In the genomic region with DNA sequence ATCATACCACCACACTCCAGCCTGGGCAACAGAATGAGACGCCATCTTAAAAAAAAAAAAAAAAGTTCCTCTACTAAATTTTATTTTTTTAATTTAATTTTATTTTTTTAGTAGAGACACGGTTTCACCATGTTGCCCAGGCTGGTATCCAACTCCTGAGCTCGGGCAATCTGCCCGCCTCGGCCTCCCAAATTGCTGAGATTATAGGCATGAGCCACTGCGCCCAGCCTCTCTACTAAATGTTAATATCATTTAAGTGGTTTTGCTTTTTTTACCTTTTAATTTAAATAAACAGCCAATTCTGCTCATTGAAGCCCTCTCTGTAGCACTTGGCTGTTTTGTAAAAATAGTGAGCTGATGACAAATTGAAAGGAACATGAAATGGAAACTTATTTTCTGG, we compare ENCODE assay signal across 15 cellular contexts. TPM values are rescaled to one million over a fixed set of nuclear protein-coding genes. Genes with fewer than 3 reads are reported as not detected.
DNase-seq lines count a peak whose midpoint lies in the region; ATAC-seq and TF ChIP-seq lines count a peak whose summit lies in the region.
"Had no signal": no experiment of that assay in that cellular context is flagged by ENCODE, and none has a peak within 500 bp of the region (broad histone marks: within the 10 kb centered on the region; RNA-seq: fewer than 3 reads in every experiment).

No MANE protein-coding gene starts in this region.

- H2BK120ac ChIP-seq in IMR-90 (ENCODE audit: low read depth, low read length) = no peak overlapping the region

- no peaks in the 10 kb centered on the region for H3K9me3 ChIP-seq in IMR-90 (ENCODE audit: control insufficient read depth, insufficient read depth, low read length)
- no peaks in the 10 kb centered on the region for H3K9me3 ChIP-seq in sigmoid colon
- H3K9me3 ChIP-seq: upper lobe of right lung had no signal

- H3K23ac ChIP-seq in IMR-90 (ENCODE audit: low read depth, low read length) = no peak overlapping the region

- no peak overlapping the region for H3K18ac ChIP-seq in IMR-90 (ENCODE audit: low read depth, low read length)

- H4K8ac ChIP-seq in IMR-90 (ENCODE audit: low read depth in 2 of 2, low read length in 2 of 2) = no peak overlapping the region

- POLR2A ChIA-PET in IMR-90 (lab: Charles Lee; ENCODE audit: unreplicated experiment) = interaction anchor here (0.6 to 0.8 kb wide), 2 partner anchors 11 to 167 kb away, joined by 6 to 10 read pairs; a partner anchor contains a TSS

- no TSS peak for BruUV-seq in IMR-90 (replicated peaks; lab: Mats Ljungman, UMichigan)

- H3K4me1 ChIP-seq in ACC112 (ENCODE audit: control insufficient read depth, insufficient read depth, low read length, unreplicated experiment) (no peaks in the 10 kb centered on the region), IMR-90 (ENCODE audit: control insufficient read depth, insufficient read depth, low read length) (no peaks in the 10 kb centered on the region), sigmoid colon (peaks cover 0 to 19% (median 13%) of the 10 kb centered on the region in 4 donors)

- no peak for TF ChIP-seq POLR2A in IMR-90 (IDR thresholded peaks at IDR 0.05; ENCODE audit: low read depth, low read length)
- no peak for TF ChIP-seq POLR2A in sigmoid colon (IDR thresholded peaks at IDR 0.05)

- H2AFZ ChIP-seq in ACC112 (ENCODE audit: low read length, unreplicated experiment) (no peak overlapping the region), IMR-90 (replicated peaks; ENCODE audit: low read length, poor library complexity) (peak overlapping the region; percentile 89)

- H3K9ac ChIP-seq in IMR-90 (ENCODE audit: low read depth, low read length) = no peak overlapping the region

- CTCF ChIA-PET in IMR-90 (lab: Yijun Ruan, JAX) = interaction anchor here (0.6 to 2.9 kb wide), 11 partner anchors 19 to 753 kb away, joined by 3 to 20 read pairs (median 3); no protein-coding TSS in a partner anchor

- H3K79me2 ChIP-seq in ACC112 (ENCODE audit: control insufficient read depth, insufficient read depth, low read length, unreplicated experiment) = no peaks in the 10 kb centered on the region

- H3K4me3 ChIP-seq in ACC112 (ENCODE audit: low read depth, low read length) (peak overlapping the region; percentile 44; the same call in 1 of the 2 replicates), IMR-90 (ENCODE audit: insufficient read depth, low read depth, low read length) (no peak overlapping the region), coronary artery (peak overlapping the region; percentile 61), sigmoid colon (no peak overlapping the region)
- H3K4me3 ChIP-seq: upper lobe of right lung had no signal

- H2AK5ac ChIP-seq in IMR-90 (ENCODE audit: low read depth, low read length) = no peak overlapping the region

- H2BK15ac ChIP-seq in IMR-90 (ENCODE audit: low read depth, low read length) = no peak overlapping the region

- no CpG with 5 or more reads among the region's 6 CpGs for WGBS in IMR-90 (ENCODE audit: extremely low coverage in 2 of 2, insufficient read length in 1 of 2), 2 experiments
- WGBS in sigmoid colon, 2 donors = 84 to 87% methylated on average over 6 of the region's 6 CpGs

- H3K36me3 ChIP-seq in ACC112 (ENCODE audit: insufficient read depth, low read length) = no peaks in the 10 kb centered on the region
- H3K36me3 ChIP-seq in IMR-90 (ENCODE audit: control insufficient read depth, insufficient read depth, low read length) = no peaks in the 10 kb centered on the region
- H3K36me3 ChIP-seq in sigmoid colon = no peaks in the 10 kb centered on the region

- H3K27me3 ChIP-seq in ACC112 (ENCODE audit: insufficient read depth, low read length) (no peaks in the 10 kb centered on the region), IMR-90 (ENCODE audit: control insufficient read depth, insufficient read depth, low read length) (peaks cover 4% of the 10 kb centered on the region; the same call in 1 of the 2 replicates), sigmoid colon (no peaks in the 10 kb centered on the region)
- H3K27me3 ChIP-seq: upper lobe of right lung had no signal

- no peaks in the 10 kb centered on the region for H3K79me1 ChIP-seq in IMR-90 (ENCODE audit: low read depth in 1 of 2, low read length in 2 of 2)

- no peak overlapping the region for H4K91ac ChIP-seq in IMR-90 (ENCODE audit: insufficient read depth, low read depth, low read length)

- ATAC-seq in IMR-90 (ENCODE audit: low read depth) = no peak; the same call in 1 of the 2 replicates
- ATAC-seq in activated CD4-positive, CD25-positive, alpha-beta regulatory T cell treated with anti-CD3 and anti-CD28 coated beads, Interleukin-2, amount 50 U/mL, for 24 hours = no peak
- no peak for ATAC-seq in HG03097 (IDR thresholded peaks at IDR 0.05; ENCODE audit: low FRiP score, unreplicated experiment)

- no peak for TF ChIP-seq RAD21 in IMR-90 (IDR thresholded peaks at IDR 0.05; ENCODE audit: low read length)

- dilution Hi-C loops in IMR-90 (cut with HindIII; ENCODE audit: low sequenced_read_pairs, unreplicated experiment) = no loop called here

- no peak overlapping the region for H2BK20ac ChIP-seq in IMR-90 (ENCODE audit: low read depth, low read length)

- H4K5ac ChIP-seq in IMR-90 (ENCODE audit: low read depth, low read length) = no peak overlapping the region

- 0 out of 2 replicates have a peak, but pooled peaks cover 3% of the 10 kb centered on the region for H3K9me1 ChIP-seq in IMR-90 (ENCODE audit: insufficient read depth, low read length)

- no peaks in the 10 kb centered on the region for H4K20me1 ChIP-seq in IMR-90 (ENCODE audit: insufficient read depth, low read length)

- H3K27ac ChIP-seq in ACC112 (ENCODE audit: low read depth, low read length) (no peak overlapping the region), IMR-90 (ENCODE audit: insufficient read depth, low read length) (no peak overlapping the region), coronary artery (peak overlapping the region; percentile 70 to 84), sigmoid colon (peak overlapping the region; percentile 39 to 73 (median 69))

- no peak overlapping the region for H3K56ac ChIP-seq in IMR-90 (ENCODE audit: extremely low read depth, insufficient read depth, low read length)

- H2BK5ac ChIP-seq in IMR-90 (ENCODE audit: low read depth, low read length, poor library complexity, severe bottlenecking) = no peak overlapping the region

- TF ChIP-seq EP300 in sigmoid colon (IDR thresholded peaks at IDR 0.05) = no peak

- no peak overlapping the region for H2AK9ac ChIP-seq in IMR-90 (replicated peaks; ENCODE audit: low read depth, low read length, poor library complexity)

- intact Hi-C loops in IMR-90 (cut with micrococcal nuclease) (loop anchor here (1.0 to 2.0 kb wide), 3 partner anchors 91 to 193 kb away; no protein-coding TSS in a partner anchor), sigmoid colon (cut with DNase I) (loop anchor here (1.0 kb wide), 1 partner anchor 164 kb away; no protein-coding TSS in a partner anchor)

- DNase-seq in IMR-90 = no peak
- DNase-seq in coronary artery (ENCODE audit: low spot score) = no peak
- DNase-seq in sigmoid colon = no peak
- DNase-seq in Ammon's horn (ENCODE audit: low spot score) = no peak
- DNase-seq: cerebellar nuclear complex, NCI-H187, NCI-H446 had no signal

- H3K4ac ChIP-seq in IMR-90 (ENCODE audit: low read depth, low read length) = no peak overlapping the region

- no peak for TF ChIP-seq CTCF in IMR-90 (conservative IDR thresholded peaks at IDR 0.05; ENCODE audit: low read depth, low read length)
- no peak for TF ChIP-seq CTCF in coronary artery (IDR thresholded peaks at IDR 0.05)
- TF ChIP-seq CTCF in sigmoid colon (IDR thresholded peaks at IDR 0.05) = no peak

- H3K4me2 ChIP-seq in IMR-90 (ENCODE audit: low read depth, low read length) = peak overlapping the region; percentile 38; the same call in 1 of the 2 replicates

- in situ Hi-C loops in IMR-90 (cut with MboI; ENCODE audit: low sequenced_read_pairs) = no loop called here

- H3K14ac ChIP-seq in IMR-90 (replicated peaks; ENCODE audit: low read depth, low read length) = no peak overlapping the region

TF ChIP-seq in IMR-90, 13 proteins besides CTCF, POLR2A, EP300 and RAD21 (continues in another document):
- TF ChIP-seq MAFK (IDR thresholded peaks at IDR 0.05; ENCODE audit: low read depth, low read length) (no peak), RFX5 (IDR thresholded peaks at IDR 0.05; ENCODE audit: low read depth, low read length) (no peak), BHLHE40 (IDR thresholded peaks at IDR 0.05; ENCODE audit: low read depth, low read length) (no peak), CEBPB (IDR thresholded peaks at IDR 0.05; ENCODE audit: low read depth, low read length) (no peak), RCOR1 (IDR thresholded peaks at IDR 0.05; ENCODE audit: insufficient replicate concordance, low read length) (no peak), CHD1 (IDR thresholded peaks at IDR 0.05; ENCODE audit: low read depth, low read length) (no peak), SMC3 (IDR thresholded peaks at IDR 0.05; ENCODE audit: low read depth, low read length) (no peak)
- TF ChIP-seq, protein P1, sequence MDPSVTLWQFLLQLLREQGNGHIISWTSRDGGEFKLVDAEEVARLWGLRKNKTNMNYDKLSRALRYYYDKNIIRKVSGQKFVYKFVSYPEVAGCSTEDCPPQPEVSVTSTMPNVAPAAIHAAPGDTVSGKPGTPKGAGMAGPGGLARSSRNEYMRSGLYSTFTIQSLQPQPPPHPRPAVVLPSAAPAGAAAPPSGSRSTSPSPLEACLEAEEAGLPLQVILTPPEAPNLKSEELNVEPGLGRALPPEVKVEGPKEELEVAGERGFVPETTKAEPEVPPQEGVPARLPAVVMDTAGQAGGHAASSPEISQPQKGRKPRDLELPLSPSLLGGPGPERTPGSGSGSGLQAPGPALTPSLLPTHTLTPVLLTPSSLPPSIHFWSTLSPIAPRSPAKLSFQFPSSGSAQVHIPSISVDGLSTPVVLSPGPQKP (IDR thresholded peaks at IDR 0.05; ENCODE audit: borderline replicate concordance, low read depth, low read length) = no peak

RNA-seq across cellular contexts. Expression of a gene that starts 9.2 kb away (rescaled TPM):
- total RNA-seq in IMR-90 (2012; rRNA removed) (not detected in 2 replicates), sigmoid colon (1 to 10 TPM in 1 of 4 donors, under 1 TPM in 3; 0.33 to 2.8 (median 0.45) TPM)
- polyA plus RNA-seq in IMR-90 (2012; rRNA removed) (0.17 and 0.41 TPM in 2 replicates), sigmoid colon (10 to 100 TPM; 34.4 to 48.8 (median 38.4) TPM)
- 0.05 and 0.34 TPM in 2 replicates for polyA plus RNA-seq in IMR-90 (2012; cell fraction: cytosol; rRNA removed)
- polyA plus RNA-seq in IMR-90 (2012; cell fraction: nucleus; rRNA removed; ENCODE audit: low replicate concordance) = 1.9 and 2.9 TPM in 2 replicates
- total RNA-seq: activated T-helper 1 cell treated with anti-CD3 and anti-CD28 coated beads, Interleukin-12 subunit alpha, Interleukin-12 subunit beta, Interleukin-2, Interleukin-4 antibody, amounts not matched to agents 30 ng/mL and 10 ng/mL and 1 ng/mL, durations not matched to agents 14 hours and 24 hours and 36 hours had no signal

RNA-seq across cellular contexts. Expression of a gene that starts 15.0 kb away (rescaled TPM):
- total RNA-seq in IMR-90 (2012; rRNA removed) = not detected in 2 replicates
- polyA plus RNA-seq in IMR-90 (2012; rRNA removed) = not detected in 2 replicates
- polyA plus RNA-seq in IMR-90 (2012; cell fraction: cytosol; rRNA removed) = not detected in 2 replicates
- polyA plus RNA-seq in IMR-90 (2012; cell fraction: nucleus; rRNA removed; ENCODE audit: low replicate concordance) = not detected in 2 replicates
- total RNA-seq in sigmoid colon = not detected
- not detected for polyA plus RNA-seq in sigmoid colon
- total RNA-seq: activated T-helper 1 cell treated with anti-CD3 and anti-CD28 coated beads, Interleukin-12 subunit alpha, Interleukin-12 subunit beta, Interleukin-2, Interleukin-4 antibody, amounts not matched to agents 30 ng/mL and 10 ng/mL and 1 ng/mL, durations not matched to agents 14 hours and 24 hours and 36 hours; H1; mesenteric fat pad; progenitor cell of endocrine pancreas; upper lobe of right lung had no signal
- polyA plus RNA-seq: H1 had no signal

RNA-seq across cellular contexts. Expression of a gene that starts 46.1 kb away (rescaled TPM):
- total RNA-seq in IMR-90 (2012; rRNA removed) (52.2 and 63.0 TPM in 2 replicates), sigmoid colon (100 to 1,000 TPM; 112 to 185 (median 136) TPM)
- polyA plus RNA-seq in IMR-90 (2012; rRNA removed) (47.4 and 54.4 TPM in 2 replicates), sigmoid colon (10 to 100 TPM; 42.0 to 73.8 (median 63.3) TPM)
- 22.4 and 32.2 TPM in 2 replicates for polyA plus RNA-seq in IMR-90 (2012; cell fraction: cytosol; rRNA removed)
- polyA plus RNA-seq in IMR-90 (2012; cell fraction: nucleus; rRNA removed; ENCODE audit: low replicate concordance) = 26.6 and 80.9 TPM in 2 replicates

Comparison
In these comparisons a context has a peak if more than half of its experiments do, and no peak if none do; other contexts are left out.
1. H3K27ac ChIP-seq: peak in coronary artery (2 of 2) and sigmoid colon (4 of 4); none in ACC112 (single experiment) and IMR-90 (single experiment).
2. H3K4me3 ChIP-seq: peak in ACC112 (single experiment) and coronary artery (single experiment); none in IMR-90 (single experiment) and sigmoid colon (0 of 4).